25 cellular contexts compared by ENCODE assay signal in the genomic region with DNA sequence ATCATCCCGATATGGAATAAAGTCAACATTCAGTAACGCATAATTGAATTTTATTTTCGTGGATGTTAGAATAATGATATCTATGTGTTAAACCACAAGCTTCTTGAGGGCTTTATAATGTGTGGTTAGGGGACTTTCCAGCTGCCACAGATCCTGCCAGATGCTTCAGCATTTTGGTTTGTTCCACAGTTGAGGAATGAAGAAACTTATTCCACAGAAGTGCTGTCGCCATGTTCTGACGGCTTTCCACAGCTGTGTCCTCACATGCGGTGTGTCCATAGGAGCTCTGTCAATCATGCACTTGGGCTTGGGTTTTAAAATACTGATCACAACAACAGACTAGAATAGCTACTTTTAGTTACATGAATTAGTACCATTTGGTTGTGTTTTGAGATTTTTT.
"Had no signal": no experiment of that assay in that cellular context is flagged by ENCODE, and none has a peak within 500 bp of the region (broad histone marks: within the 10 kb centered on the region; RNA-seq: fewer than 3 reads in every experiment).

No MANE protein-coding gene starts in this region.

- DNase-seq: activated CD4-positive, alpha-beta memory T cell treated with anti-CD3 and anti-CD28 coated beads for 36 hours; activated CD4-positive, alpha-beta T cell treated with anti-CD3 and anti-CD28 coated beads, Interleukin-2, amount 10 ng/mL, durations not matched to agents 24 days and 14 days; activated CD4-positive, CD25-positive, alpha-beta regulatory T cell treated with anti-CD3 and anti-CD28 coated beads, Interleukin-2, amount 50 U/mL, for 72 hours; activated CD8-positive, alpha-beta memory T cell treated with anti-CD3 and anti-CD28 coated beads, Interleukin-2, amount 50 U/mL, for 4 hours; activated gamma-delta T cell treated with Interleukin-2 at 50 U/mL for 16 hours; activated naive CD4-positive, alpha-beta T cell treated with anti-CD3 and anti-CD28 coated beads, Interleukin-2, amount 50 U/mL, for 16 hours; activated T-cell treated with anti-CD3 and anti-CD28 coated beads, Interleukin-2, amount 50 U/mL, for 1 hour; amniotic stem cell; dermis blood vessel endothelial cell; effector CD4-positive, alpha-beta T cell; head of caudate nucleus; hippocampal formation; kidney glomerular epithelial cell; left lung; lower lobe of right lung; mesendoderm; mucosa of descending colon; sigmoid colon; spleen; stimulated activated naive CD4-positive, alpha-beta T cell treated with Interleukin-2 at 50 U/mL for 16 hours; T-helper 17 cell; T1000 had no signal

- H3K9me3 ChIP-seq: gastroesophageal sphincter, left lung, lower lobe of right lung, tibial nerve had no signal

- H3K27ac ChIP-seq: epithelial cell of prostate, gastroesophageal sphincter, left lung, lower lobe of right lung, sigmoid colon, spleen, tibial nerve had no signal

- H3K27me3 ChIP-seq: gastroesophageal sphincter, left lung, sigmoid colon, spleen, tibial nerve had no signal

- H3K36me3 ChIP-seq: gastroesophageal sphincter, left lung, lower lobe of right lung, sigmoid colon, spleen, tibial nerve had no signal

- H3K4me1 ChIP-seq: gastroesophageal sphincter, left lung, lower lobe of right lung, sigmoid colon, spleen, tibial nerve had no signal

- H3K4me3 ChIP-seq: gastroesophageal sphincter, left lung, lower lobe of right lung, mucosa of descending colon, sigmoid colon, spleen, tibial nerve had no signal
